In genomic region chr16:74480150-74481029, GRCh38 we compare ENCODE assay signal across 11 cellular contexts. TPM values are rescaled to one million over a fixed set of nuclear protein-coding genes. Genes with fewer than 3 reads are reported as not detected.
A peak's percentile ranks its signal among the peaks of the same experiment; 100 is the strongest.
DNase-seq lines count a peak whose midpoint lies in the region; ATAC-seq, FAIRE-seq and TF ChIP-seq lines count a peak whose summit lies in the region.
"Had no signal": no experiment of that assay in that cellular context is flagged by ENCODE, and none has a peak within 500 bp of the region (broad histone marks: within the 10 kb centered on the region; RNA-seq: fewer than 3 reads in every experiment).

No MANE protein-coding gene starts in this region.

- H3K27ac ChIP-seq in C4-2B, result peak overlapping the region; percentile 11; the same call in 1 of the 2 replicates

- no peak for TF ChIP-seq CTCF in C4-2B (conservative IDR thresholded peaks at IDR 0.05)
- TF ChIP-seq CTCF in endothelial cell (IDR thresholded peaks at IDR 0.05; ENCODE audit: unreplicated experiment), result no peak

- H3K9me3 Mint-ChIP-seq in endothelial cell (ENCODE audit: unreplicated experiment), result no peaks in the 10 kb centered on the region

- no peaks in the 10 kb centered on the region for H3K27me3 Mint-ChIP-seq in endothelial cell (ENCODE audit: unreplicated experiment)

- FAIRE-seq in GM12892 (lab: Jason Lieb, UNC), result no peak

- peak; percentile 75 for DNase-seq in HuH-7 (ENCODE audit: low spot score)
- no peak for DNase-seq in endothelial cell (ENCODE audit: low spot score)
- DNase-seq in myocyte (ENCODE audit: low read depth), result peak; percentile 69
- DNase-seq in GM12892 (ENCODE audit: insufficient read length), result no peak
- DNase-seq in COR-L47 (lab: John Stamatoyannopoulos, UW), result no peak
- no peak for DNase-seq in ecto neural progenitor cell (ENCODE audit: low spot score)
- DNase-seq: dermis blood vessel endothelial cell, posterior cingulate gyrus, SHP77 had no signal

- H3K4me1 Mint-ChIP-seq in endothelial cell (ENCODE audit: unreplicated experiment), result peaks cover 6% of the 10 kb centered on the region

- TF ChIP-seq POLR2A in GM12892 (IDR thresholded peaks at IDR 0.05; ENCODE audit: low read depth, low read length), result no peak

- no peak for ATAC-seq in GM19351 (IDR thresholded peaks at IDR 0.05; ENCODE audit: unreplicated experiment)

- H3K4me3 Mint-ChIP-seq in endothelial cell (ENCODE audit: unreplicated experiment), result no peak overlapping the region

- H3K27ac Mint-ChIP-seq in endothelial cell (ENCODE audit: unreplicated experiment), result peak overlapping the region; percentile 48

- H3K36me3 Mint-ChIP-seq in endothelial cell (ENCODE audit: low read depth, unreplicated experiment), result peaks cover 30% of the 10 kb centered on the region

RNA-seq across cellular contexts. Expression of gene CLEC18B, which starts 59.1 kb away (rescaled TPM):
- total RNA-seq in endothelial cell (ENCODE audit: unreplicated experiment) (0.26 TPM), myocyte (1.2 and 1.6 TPM in 2 replicates)
- 1.7 TPM for polyA plus RNA-seq in myocyte (2012)
- not detected for polyA plus RNA-seq in GM12892 (2012; ENCODE audit: missing spikeins)
- total RNA-seq: dermis blood vessel endothelial cell had no signal

Comparison
In these comparisons a context has a peak if more than half of its experiments do, and no peak if none do; other contexts are left out.
1. DNase-seq: peak in HuH-7 (single experiment) and myocyte (single experiment); none in endothelial cell (single experiment), GM12892 (single experiment), COR-L47 (single experiment) and ecto neural progenitor cell (single experiment).